ENCODE assay signal across 8 cellular contexts in genomic region chr5:75053286-75054109, GRCh38. TPM values are rescaled to one million over a fixed set of nuclear protein-coding genes. Genes with fewer than 3 reads are reported as not detected.
A peak's percentile ranks its signal among the peaks of the same experiment; 100 is the strongest.
DNase-seq lines count a peak whose midpoint lies in the region; ATAC-seq and TF ChIP-seq lines count a peak whose summit lies in the region.

No MANE protein-coding gene starts in this region.

- peak overlapping the region; percentile 71 for H3K4me3 ChIP-seq in fibroblast of the aortic adventitia (ENCODE audit: low read depth, low read length)

- intact Hi-C loops in activated T-helper 2 cell treated with anti-CD3 and anti-CD28 coated beads, Interferon-gamma antibody, Interleukin-2, Interleukin-4, amounts not matched to agents 10 μg/mL and 5 μg/mL and 100 μg/mL, durations not matched to agents 14 hours and 24 hours and 36 hours (cut with micrococcal nuclease), result loop anchor here (2.0 to 10.0 kb wide), 12 partner anchors 116 to 1201 kb away; partner anchors contain the start of genes ANKRD31, CERT1, GFM2 and HEXB
- intact Hi-C loops in natural killer cell (cut with micrococcal nuclease), result no loop called here

- peak overlapping the region; percentile 26 for H3K27ac ChIP-seq in substantia nigra (ENCODE audit: low read depth, low read length, poor library complexity, severe bottlenecking)

- H3K4me1 Mint-ChIP-seq in activated T-helper 2 cell treated with anti-CD3 and anti-CD28 coated beads, Interferon-gamma antibody, Interleukin-2, Interleukin-4, amounts not matched to agents 10 μg/mL and 5 μg/mL and 100 μg/mL, durations not matched to agents 14 hours and 24 hours and 36 hours (ENCODE audit: low read depth), result peaks cover 42% of the 10 kb centered on the region
- peaks cover 32 to 45% of the 10 kb centered on the region in 2 donors for H3K4me1 Mint-ChIP-seq in natural killer cell

- H3K4me3 Mint-ChIP-seq in activated T-helper 2 cell treated with anti-CD3 and anti-CD28 coated beads, Interferon-gamma antibody, Interleukin-2, Interleukin-4, amounts not matched to agents 10 μg/mL and 5 μg/mL and 100 μg/mL, durations not matched to agents 14 hours and 24 hours and 36 hours (ENCODE audit: low read depth), result peak overlapping the region; percentile 80
- peak overlapping the region; percentile 87 for H3K4me3 Mint-ChIP-seq in natural killer cell

- TF ChIP-seq CTCF in fibroblast of the aortic adventitia (IDR thresholded peaks at IDR 0.05; ENCODE audit: insufficient read depth, low read length), result no peak
- no peak for TF ChIP-seq CTCF in natural killer cell (IDR thresholded peaks at IDR 0.05)

- H3K9me3 Mint-ChIP-seq in activated T-helper 2 cell treated with anti-CD3 and anti-CD28 coated beads, Interferon-gamma antibody, Interleukin-2, Interleukin-4, amounts not matched to agents 10 μg/mL and 5 μg/mL and 100 μg/mL, durations not matched to agents 14 hours and 24 hours and 36 hours, result no peaks in the 10 kb centered on the region
- no peaks in the 10 kb centered on the region for H3K9me3 Mint-ChIP-seq in natural killer cell

- peak; percentile 34 to 52 (median 41) for DNase-seq in activated CD4-positive, CD25-positive, alpha-beta regulatory T cell (lab: John Stamatoyannopoulos, UW)
- DNase-seq in activated CD4-positive, CD25-positive, alpha-beta regulatory T cell treated with anti-CD3 and anti-CD28 coated beads, Interleukin-2, amount 50 U/mL, for 72 hours, result no peak
- DNase-seq in NOMO-1 treated with dmso at 0.1 percent for 144 hours (lab: John Stamatoyannopoulos, UW; ENCODE audit: unreplicated experiment), result peak; percentile 44
- DNase-seq in activated T-helper 2 cell treated with anti-CD3 and anti-CD28 coated beads, Interferon-gamma antibody, Interleukin-2, Interleukin-4, amounts not matched to agents 10 μg/mL and 5 μg/mL and 100 μg/mL, durations not matched to agents 14 hours and 24 hours and 36 hours (ENCODE audit: low spot score), result peak; percentile 36
- DNase-seq in fibroblast of the aortic adventitia (ENCODE audit: low read depth), result peak; percentile 65
- peak; percentile 34 for DNase-seq in natural killer cell
- DNase-seq in substantia nigra (lab: John Stamatoyannopoulos, UW), result peak in 15 of 49 donors; percentile 5 to 40 (median 23)
- DNase-seq in NK-92 (lab: John Stamatoyannopoulos, UW; ENCODE audit: unreplicated experiment), result no peak

- no peaks in the 10 kb centered on the region for H3K36me3 Mint-ChIP-seq in activated T-helper 2 cell treated with anti-CD3 and anti-CD28 coated beads, Interferon-gamma antibody, Interleukin-2, Interleukin-4, amounts not matched to agents 10 μg/mL and 5 μg/mL and 100 μg/mL, durations not matched to agents 14 hours and 24 hours and 36 hours (ENCODE audit: low read depth)
- H3K36me3 Mint-ChIP-seq in natural killer cell, result no peaks in the 10 kb centered on the region

- no peak overlapping the region for H3K27ac Mint-ChIP-seq in activated T-helper 2 cell treated with anti-CD3 and anti-CD28 coated beads, Interferon-gamma antibody, Interleukin-2, Interleukin-4, amounts not matched to agents 10 μg/mL and 5 μg/mL and 100 μg/mL, durations not matched to agents 14 hours and 24 hours and 36 hours
- H3K27ac Mint-ChIP-seq in natural killer cell, result peak overlapping the region in 1 of 2 donors; percentile 76

- H3K27me3 Mint-ChIP-seq in activated T-helper 2 cell treated with anti-CD3 and anti-CD28 coated beads, Interferon-gamma antibody, Interleukin-2, Interleukin-4, amounts not matched to agents 10 μg/mL and 5 μg/mL and 100 μg/mL, durations not matched to agents 14 hours and 24 hours and 36 hours (ENCODE audit: low read depth), result peaks cover 48% of the 10 kb centered on the region
- H3K27me3 Mint-ChIP-seq in natural killer cell (ENCODE audit: low read depth in 2 of 2), result peaks cover 40 to 72% of the 10 kb centered on the region in 2 donors

- ATAC-seq in natural killer cell, result peak; percentile 34 to 60 (median 49)

RNA-seq across cellular contexts. Expression of gene GCNT4, which starts 1.1 kb away (rescaled TPM):
- total RNA-seq in activated T-helper 2 cell treated with anti-CD3 and anti-CD28 coated beads, Interferon-gamma antibody, Interleukin-2, Interleukin-4, amounts not matched to agents 10 μg/mL and 5 μg/mL and 100 μg/mL, durations not matched to agents 14 hours and 24 hours and 36 hours, result 0.28 and 0.37 TPM in 2 replicates
- 2.5 and 9.3 TPM in 2 replicates for total RNA-seq in fibroblast of the aortic adventitia (ENCODE audit: low replicate concordance)
- 1 to 10 TPM in 1 of 3 donors, under 1 TPM in 2; 0.25 to 2.0 (median 0.52) TPM for total RNA-seq in natural killer cell

Comparison
In these comparisons a context has a peak if more than half of its experiments do, and no peak if none do; other contexts are left out.
1. DNase-seq: peak in activated CD4-positive, CD25-positive, alpha-beta regulatory T cell (4 of 4), NOMO-1 treated with dmso at 0.1 percent for 144 hours (single experiment), activated T-helper 2 cell treated with anti-CD3 and anti-CD28 coated beads, Interferon-gamma antibody, Interleukin-2, Interleukin-4, amounts not matched to agents 10 μg/mL and 5 μg/mL and 100 μg/mL, durations not matched to agents 14 hours and 24 hours and 36 hours (single experiment), fibroblast of the aortic adventitia (single experiment) and natural killer cell (single experiment); none in activated CD4-positive, CD25-positive, alpha-beta regulatory T cell treated with anti-CD3 and anti-CD28 coated beads, Interleukin-2, amount 50 U/mL, for 72 hours (single experiment) and NK-92 (single experiment).